ENCODE assay signal across 8 cellular contexts in the genomic region with DNA sequence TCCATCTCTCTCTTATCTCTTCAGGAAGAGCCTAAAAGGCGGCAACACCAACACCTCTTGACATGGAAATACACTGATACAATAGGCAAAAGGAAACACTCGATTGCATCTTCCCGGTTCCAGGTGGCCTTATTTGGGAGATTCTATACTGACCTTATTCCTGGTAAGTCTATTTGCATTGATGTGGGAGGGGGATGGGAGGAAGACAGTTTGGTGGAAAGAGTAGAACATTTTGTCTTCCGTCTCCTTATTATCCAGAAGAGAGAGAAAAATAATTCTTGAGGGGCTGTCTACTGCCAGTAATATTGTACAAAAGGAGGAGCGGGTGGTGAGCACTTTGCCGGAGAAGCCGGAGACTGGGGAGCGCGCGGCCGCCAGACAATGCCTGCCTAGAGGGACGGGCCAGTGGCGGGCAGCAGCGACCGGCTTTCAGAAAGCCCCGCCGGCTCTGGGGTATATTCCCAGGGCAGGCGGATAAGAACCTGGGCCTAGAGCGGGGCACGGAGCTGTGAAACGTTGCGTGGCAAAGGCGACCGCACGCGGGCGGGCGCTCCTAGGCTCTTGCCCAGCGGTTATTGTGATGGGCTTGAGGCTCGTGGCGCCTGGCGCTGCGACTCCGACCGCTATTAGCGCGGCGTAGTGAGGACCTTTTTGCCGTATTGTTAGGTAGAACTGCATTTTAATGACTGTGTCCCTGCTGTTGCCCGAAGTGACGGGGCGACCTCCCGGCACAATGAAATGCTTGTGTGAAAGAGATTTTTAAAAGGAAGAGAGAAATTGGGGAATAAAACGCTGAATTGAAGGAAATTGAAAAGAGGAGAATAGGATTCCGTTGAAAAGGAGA. TPM values are rescaled to one million over a fixed set of nuclear protein-coding genes. Genes with fewer than 3 reads are reported as not detected.
DNase-seq lines count a peak whose midpoint lies in the region; ATAC-seq and TF ChIP-seq lines count a peak whose summit lies in the region.

No MANE protein-coding gene starts in this region.

- H3K27ac ChIP-seq in smooth muscle cell (ENCODE audit: low read depth) = no peak overlapping the region

- H3K4me3 Mint-ChIP-seq in T-helper 2 cell treated with Interferon-gamma antibody and Interleukin-4, amounts not matched to agents 5 μg/mL and 100 μg/mL, for 36 hours = peak overlapping the region; percentile 46
- H3K4me3 Mint-ChIP-seq in T-helper 17 cell (peak overlapping the region; percentile 88), glutamatergic neuron (ENCODE audit: unreplicated experiment) (peak overlapping the region; percentile 95)

- 1% methylated on average over 43 of the region's 45 CpGs for WGBS in smooth muscle cell (ENCODE audit: low lambda C conversion rate)

- no peaks in the 10 kb centered on the region for H4K20me1 ChIP-seq in smooth muscle cell (ENCODE audit: low read depth)

- no peaks in the 10 kb centered on the region for H3K9me3 Mint-ChIP-seq in T-helper 2 cell treated with Interferon-gamma antibody and Interleukin-4, amounts not matched to agents 5 μg/mL and 100 μg/mL, for 36 hours
- H3K9me3 Mint-ChIP-seq in glutamatergic neuron (ENCODE audit: unreplicated experiment) = peaks cover 14% of the 10 kb centered on the region

- no peaks in the 10 kb centered on the region for H3K79me2 ChIP-seq in smooth muscle cell (ENCODE audit: low read depth)

- no peak for TF ChIP-seq CTCF in glutamatergic neuron (IDR thresholded peaks at IDR 0.05; ENCODE audit: partially characterized antibody, unreplicated experiment)
- TF ChIP-seq CTCF in smooth muscle cell (IDR thresholded peaks at IDR 0.05; ENCODE audit: borderline replicate concordance, insufficient read depth, poor library complexity, severe bottlenecking) = no peak

- H3K9me3 ChIP-seq in T-helper 17 cell (ENCODE audit: control insufficient read depth, low read length, poor library complexity, severe bottlenecking) (no peaks in the 10 kb centered on the region), smooth muscle cell (replicated peaks; ENCODE audit: low read depth) (no peaks in the 10 kb centered on the region)

- H3K36me3 ChIP-seq in smooth muscle cell (ENCODE audit: low read depth) = no peaks in the 10 kb centered on the region

- ATAC-seq in T-helper 17 cell = no peak
- no peak for ATAC-seq in HG02870 (IDR thresholded peaks at IDR 0.05; ENCODE audit: unreplicated experiment)
- no peak for ATAC-seq in HG02938 (IDR thresholded peaks at IDR 0.05; ENCODE audit: unreplicated experiment)

- H3K4me3 ChIP-seq in smooth muscle cell = peak overlapping the region; percentile 34

- peak overlapping the region; percentile 81 for H3K4me2 ChIP-seq in smooth muscle cell

- H3K4me1 ChIP-seq in smooth muscle cell (ENCODE audit: low read depth) = peaks cover 15% of the 10 kb centered on the region

- no peaks in the 10 kb centered on the region for H3F3A ChIP-seq in smooth muscle cell (ENCODE audit: low read depth)

- peak overlapping the region; percentile 15 for H2AFZ ChIP-seq in smooth muscle cell (ENCODE audit: low read depth)

- peaks cover 22% of the 10 kb centered on the region for H3K36me3 Mint-ChIP-seq in T-helper 2 cell treated with Interferon-gamma antibody and Interleukin-4, amounts not matched to agents 5 μg/mL and 100 μg/mL, for 36 hours (ENCODE audit: low read depth)
- peaks cover 9% of the 10 kb centered on the region for H3K36me3 Mint-ChIP-seq in T-helper 17 cell (ENCODE audit: low read depth)
- H3K36me3 Mint-ChIP-seq in glutamatergic neuron (ENCODE audit: unreplicated experiment) = no peaks in the 10 kb centered on the region

- no peak overlapping the region for H3K27ac Mint-ChIP-seq in T-helper 2 cell treated with Interferon-gamma antibody and Interleukin-4, amounts not matched to agents 5 μg/mL and 100 μg/mL, for 36 hours
- H3K27ac Mint-ChIP-seq in T-helper 17 cell (peak overlapping the region; percentile 94), glutamatergic neuron (ENCODE audit: unreplicated experiment) (peak overlapping the region; percentile 60)

- peaks cover 82% of the 10 kb centered on the region for H3K27me3 Mint-ChIP-seq in T-helper 2 cell treated with Interferon-gamma antibody and Interleukin-4, amounts not matched to agents 5 μg/mL and 100 μg/mL, for 36 hours (ENCODE audit: low read depth)
- H3K27me3 Mint-ChIP-seq in T-helper 17 cell (peaks cover 10% of the 10 kb centered on the region), glutamatergic neuron (ENCODE audit: unreplicated experiment) (peaks cover 12% of the 10 kb centered on the region)

- H3K9ac ChIP-seq in smooth muscle cell (ENCODE audit: low read depth) = no peak overlapping the region

- DNase-seq in T-helper 2 cell treated with Interferon-gamma antibody and Interleukin-4, amounts not matched to agents 5 μg/mL and 100 μg/mL, for 36 hours (ENCODE audit: low spot score) = no peak
- DNase-seq in T-helper 2 cell (no peak), T-helper 17 cell (no peak), glutamatergic neuron (peak; percentile 75), smooth muscle cell (lab: John Stamatoyannopoulos, UW; ENCODE audit: unreplicated experiment) (no peak), NCI-H2196 treated with DMSO at 0.1 percent for 48 hours (lab: John Stamatoyannopoulos, UW; ENCODE audit: unreplicated experiment) (no peak)

- peaks cover 17% of the 10 kb centered on the region for H3K4me1 Mint-ChIP-seq in T-helper 2 cell treated with Interferon-gamma antibody and Interleukin-4, amounts not matched to agents 5 μg/mL and 100 μg/mL, for 36 hours (ENCODE audit: low read depth)
- H3K4me1 Mint-ChIP-seq in T-helper 17 cell (peaks cover 32% of the 10 kb centered on the region), glutamatergic neuron (ENCODE audit: low read depth, unreplicated experiment) (peaks cover 33% of the 10 kb centered on the region)

- peaks cover 96% of the 10 kb centered on the region for H3K27me3 ChIP-seq in smooth muscle cell (ENCODE audit: low read depth)

RNA-seq across cellular contexts. Expression of a gene that starts 0.5 kb away (rescaled TPM):
- total RNA-seq in T-helper 17 cell (10 to 100 TPM; 10.2 to 20.0 TPM), glutamatergic neuron (ENCODE audit: unreplicated experiment) (16.6 TPM), smooth muscle cell (0.09 and 0.36 TPM in 2 replicates)
- polyA plus RNA-seq in smooth muscle cell = 0.15 and 0.25 TPM in 2 replicates
